23 cellular contexts compared by ENCODE assay signal in the genomic region with DNA sequence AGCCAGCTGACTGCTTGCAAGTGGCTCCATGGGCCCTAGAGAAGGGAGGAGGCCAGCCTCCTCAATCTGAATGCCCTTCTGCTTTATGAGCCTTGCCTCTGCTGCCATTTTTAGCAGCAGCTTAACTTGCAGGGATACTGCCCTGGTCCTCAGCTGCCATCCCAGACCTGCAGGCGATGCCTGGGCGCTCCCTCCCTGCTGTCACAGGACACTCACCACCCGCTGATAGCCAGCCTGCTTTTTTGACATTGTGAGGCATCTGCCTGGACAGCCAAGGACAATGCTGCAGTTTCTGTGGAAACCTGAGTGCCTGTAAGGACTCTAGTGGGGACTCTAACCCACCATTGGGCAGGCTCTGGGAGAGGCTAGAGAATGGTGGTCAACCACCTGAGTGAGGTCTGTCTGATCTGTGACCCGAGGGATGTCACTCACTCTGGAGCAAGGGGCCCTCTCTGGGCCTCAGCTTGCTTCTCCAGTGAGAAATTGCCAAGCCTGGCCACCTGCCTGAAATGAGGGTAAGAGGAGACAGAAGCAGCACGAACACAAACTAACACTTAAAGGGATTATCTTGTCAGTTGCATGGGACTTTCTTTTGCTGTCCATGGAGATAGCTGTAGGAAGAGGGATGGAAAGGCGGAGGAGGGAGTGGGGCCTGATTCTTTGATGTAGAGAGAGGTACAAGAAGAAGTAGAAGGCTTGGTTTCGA.
"Had no signal": no experiment of that assay in that cellular context is flagged by ENCODE, and none has a peak within 500 bp of the region (broad histone marks: within the 10 kb centered on the region; RNA-seq: fewer than 3 reads in every experiment).

No MANE protein-coding gene starts in this region.

- DNase-seq: glutamatergic neuron; heart left ventricle; kidney glomerular epithelial cell; left colon; left lung; naive B cell; natural killer cell; nephron progenitor cell; nucleus accumbens; pancreas; posterior cingulate gyrus; retina; right lobe of liver; stimulated activated CD4-positive, alpha-beta T cell treated with anti-CD3 and anti-CD28 coated beads, Interleukin-12 subunit alpha, Interleukin-12 subunit beta, amount 100 ng/mL, for 4 hours; stimulated activated CD4-positive, alpha-beta T cell treated with anti-CD3 and anti-CD28 coated beads, Interleukin-15, amount 100 ng/mL, for 24 hours; stimulated activated CD4-positive, alpha-beta T cell treated with anti-CD3 and anti-CD28 coated beads, Interleukin-2, amount 100 ng/mL, for 24 hours; stimulated activated CD4-positive, alpha-beta T cell treated with anti-CD3 and anti-CD28 coated beads, Interleukin-4, amount 100 ng/mL, for 1 hour; stimulated activated naive CD4-positive, alpha-beta T cell; tibial artery; upper lobe of right lung had no signal

- H3K4me3 Mint-ChIP-seq: mesothelial cell of epicardium; naive B cell; natural killer cell; nephron progenitor cell; stimulated activated effector memory CD8-positive, alpha-beta T cell treated with anti-CD3 and anti-CD28 coated beads, Interleukin-12 subunit alpha, Interleukin-12 subunit beta, amount 100 ng/mL, for 72 hours; stimulated activated naive CD8-positive, alpha-beta T cell treated with anti-CD3 and anti-CD28 coated beads, Interleukin-15, Interleukin-2, amounts not matched to agents 100 ng/mL and 50 ng/mL, for 24 hours had no signal

- H3K4me1 Mint-ChIP-seq: naive B cell; natural killer cell; stimulated activated effector memory CD8-positive, alpha-beta T cell treated with anti-CD3 and anti-CD28 coated beads, Interleukin-12 subunit alpha, Interleukin-12 subunit beta, amount 100 ng/mL, for 72 hours had no signal

- H3K9me3 Mint-ChIP-seq: natural killer cell; stimulated activated effector memory CD8-positive, alpha-beta T cell treated with anti-CD3 and anti-CD28 coated beads, Interleukin-12 subunit alpha, Interleukin-12 subunit beta, amount 100 ng/mL, for 72 hours had no signal

- H3K27ac Mint-ChIP-seq: mesothelial cell of epicardium; naive B cell; natural killer cell; nephron progenitor cell; stimulated activated effector memory CD8-positive, alpha-beta T cell treated with anti-CD3 and anti-CD28 coated beads, Interleukin-12 subunit alpha, Interleukin-12 subunit beta, amount 100 ng/mL, for 72 hours; stimulated activated naive CD8-positive, alpha-beta T cell treated with anti-CD3 and anti-CD28 coated beads, Interleukin-15, Interleukin-2, amounts not matched to agents 100 ng/mL and 50 ng/mL, for 24 hours had no signal

- ATAC-seq: natural killer cell; right lobe of liver; stimulated activated effector memory CD8-positive, alpha-beta T cell treated with anti-CD3 and anti-CD28 coated beads, Interleukin-12 subunit alpha, Interleukin-12 subunit beta, amount 100 ng/mL, for 72 hours; upper lobe of right lung had no signal

- H3K36me3 Mint-ChIP-seq: mesothelial cell of epicardium; natural killer cell; stimulated activated effector memory CD8-positive, alpha-beta T cell treated with anti-CD3 and anti-CD28 coated beads, Interleukin-12 subunit alpha, Interleukin-12 subunit beta, amount 100 ng/mL, for 72 hours had no signal
